8 cellular contexts compared by ENCODE assay signal in the genomic region with DNA sequence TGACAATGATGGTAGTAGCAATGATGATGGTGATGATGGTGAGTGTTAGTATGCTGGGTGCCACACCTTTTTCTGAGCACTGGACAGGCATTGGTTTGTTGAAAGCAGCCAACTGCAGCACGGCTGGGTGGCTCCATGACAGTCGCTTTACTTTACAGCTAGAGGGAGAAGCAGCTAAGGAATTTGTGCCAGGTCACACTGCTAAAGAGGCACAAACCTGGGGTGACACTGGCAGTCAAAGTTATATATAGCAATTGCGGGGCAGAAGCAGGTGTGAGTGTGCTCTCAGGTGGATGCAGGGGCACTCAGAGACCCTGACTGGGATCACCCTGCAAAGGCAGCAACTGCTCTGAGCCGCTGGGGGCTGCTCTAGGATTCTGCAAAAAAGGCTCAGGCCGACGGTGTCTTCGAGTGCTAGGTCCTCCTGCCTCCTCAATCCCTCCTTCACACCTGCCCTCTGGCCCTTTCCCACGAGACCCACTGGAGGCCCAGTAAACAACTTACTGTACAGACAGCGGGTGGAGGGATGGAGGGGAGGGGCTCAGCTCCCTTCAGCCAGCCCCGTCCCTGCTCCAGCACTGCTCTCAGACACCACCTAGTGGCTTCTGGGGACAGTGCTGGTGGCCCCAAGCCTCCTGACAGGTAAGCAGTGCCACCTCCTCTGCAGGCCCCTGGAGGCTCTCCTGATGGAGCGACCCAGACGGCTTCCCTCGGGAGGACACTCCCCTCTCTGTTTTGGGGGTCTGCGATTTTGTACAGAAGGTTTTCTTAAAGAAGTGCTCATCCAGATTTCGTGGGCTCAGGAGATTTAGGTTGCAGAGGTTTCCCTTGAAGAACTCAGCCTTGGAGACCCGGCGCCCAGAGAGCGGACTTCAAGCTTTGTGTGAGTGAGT. TPM values are rescaled to one million over a fixed set of nuclear protein-coding genes. Genes with fewer than 3 reads are reported as not detected.
DNase-seq lines count a peak whose midpoint lies in the region; ATAC-seq, FAIRE-seq and TF ChIP-seq lines count a peak whose summit lies in the region.

No MANE protein-coding gene starts in this region.

- no peaks in the 10 kb centered on the region for H3K27me3 Mint-ChIP-seq in naive B cell
- H3K27me3 Mint-ChIP-seq in stimulated activated memory B cell treated with anti-CD40 and anti-IgM and Interleukin-4, amounts not matched to agents 10 μg/mL and 1 μg/mL and 100 μg/mL, for 72 hours: no peaks in the 10 kb centered on the region

- no peak overlapping the region for H3K14ac ChIP-seq in H1 (ENCODE audit: insufficient read length)

- no peaks in the 10 kb centered on the region for H3K27me3 ChIP-seq in NT2/D1 (ENCODE audit: insufficient read depth, insufficient read length)
- no peaks in the 10 kb centered on the region for H3K27me3 ChIP-seq in H1 (replicated peaks in 1 of 4; ENCODE audit: control insufficient read depth in 3 of 4, extremely low read depth in 1 of 4, insufficient read depth in 3 of 4, low read length in 3 of 4)

- 60% methylated on average over 18 of the region's 18 CpGs; no CpG with 5 or more reads in 1 of the 2 experiments for WGBS in H1 (ENCODE audit: extremely low coverage in 1 of 2, insufficient coverage in 1 of 2, insufficient read length in 1 of 2, insufficient replicate concordance in 2 of 2, low coverage in 1 of 2, low lambda C conversion rate in 2 of 2, missing lambda C conversion rate in 1 of 2), 2 experiments

- H2BK120ac ChIP-seq in H1 (replicated peaks; ENCODE audit: low read depth, low read length): no peak overlapping the region

- H3K9me3 ChIP-seq in NT2/D1 (ENCODE audit: insufficient read depth, low read length) (no peaks in the 10 kb centered on the region), H1 (ENCODE audit: insufficient read depth in 2 of 2, low read depth in 1 of 2, low read length in 1 of 2) (no peaks in the 10 kb centered on the region)

- POLR2A ChIA-PET in H1 (lab: Charles Lee; ENCODE audit: partially characterized antibody): interaction anchor here (0.7 to 10.7 kb wide), 11 partner anchors 8 to 82 kb away, joined by 3 to 213 read pairs (median 5); partner anchors contain the start of gene LAMA5

- no peak for TF ChIP-seq EP300 in H1 (IDR thresholded peaks at IDR 0.05; ENCODE audit: borderline replicate concordance in 1 of 2, low read depth in 2 of 2, low read length in 2 of 2)

- H4K8ac ChIP-seq in H1 (ENCODE audit: extremely low read depth, insufficient read depth, low read length): no peak overlapping the region

- no peak overlapping the region for H4K5ac ChIP-seq in H1 (ENCODE audit: insufficient read length, low read depth, low read length)

- peaks cover 27 to 38% (median 35%) of the 10 kb centered on the region in 3 donors for H3K4me1 Mint-ChIP-seq in naive B cell
- H3K4me1 Mint-ChIP-seq in stimulated activated memory B cell treated with anti-CD40 and anti-IgM and Interleukin-4, amounts not matched to agents 10 μg/mL and 1 μg/mL and 100 μg/mL, for 72 hours: peaks cover 48% of the 10 kb centered on the region

- peaks cover 14% of the 10 kb centered on the region; the same call in 1 of the 2 replicates for H3K23me2 ChIP-seq in H1 (ENCODE audit: low read depth, low read length)

- no peak overlapping the region for H3K18ac ChIP-seq in H1 (ENCODE audit: extremely low read depth, low read length)

- H3K4me2 ChIP-seq in H1 (ENCODE audit: insufficient read depth in 1 of 2, low read depth in 2 of 2, low read length in 2 of 2): no peak overlapping the region

- peak overlapping the region; percentile 25; the same call in 1 of the 2 replicates for H2AK5ac ChIP-seq in H1 (ENCODE audit: low read depth, low read length)

- H3K36me3 ChIP-seq in NT2/D1 (ENCODE audit: insufficient read depth, insufficient read length, low read length): peaks cover 35% of the 10 kb centered on the region
- peaks cover 0 to 5% (median 2%) of the 10 kb centered on the region in 4 experiments; a peak in 3 of 8 replicates for H3K36me3 ChIP-seq in H1 (ENCODE audit: control insufficient read depth in 2 of 4, insufficient read depth in 4 of 4, low read length in 3 of 4)

- peaks cover 6 to 10% of the 10 kb centered on the region in 2 donors for H3K36me3 Mint-ChIP-seq in naive B cell
- peaks cover 18% of the 10 kb centered on the region for H3K36me3 Mint-ChIP-seq in stimulated activated memory B cell treated with anti-CD40 and anti-IgM and Interleukin-4, amounts not matched to agents 10 μg/mL and 1 μg/mL and 100 μg/mL, for 72 hours

- H3K56ac ChIP-seq in H1 (replicated peaks; ENCODE audit: insufficient read length, low read depth, low read length): no peak overlapping the region

- H3K9me3 Mint-ChIP-seq in naive B cell: peaks cover 0 to 6% (median 0%) of the 10 kb centered on the region in 7 donors
- peaks cover 5% of the 10 kb centered on the region for H3K9me3 Mint-ChIP-seq in stimulated activated memory B cell treated with anti-CD40 and anti-IgM and Interleukin-4, amounts not matched to agents 10 μg/mL and 1 μg/mL and 100 μg/mL, for 72 hours

- peak overlapping the region; percentile 38; the same call in 1 of the 2 replicates for H2BK20ac ChIP-seq in H1 (ENCODE audit: low read length)

- no peak overlapping the region for H3K4me3 ChIP-seq in AG10803 (ENCODE audit: low read length)
- no peak overlapping the region for H3K4me3 ChIP-seq in NT2/D1 (ENCODE audit: insufficient read length, low read depth)
- H3K4me3 ChIP-seq in H1 (ENCODE audit: extremely low read depth in 1 of 4, insufficient read depth in 2 of 4, low read depth in 3 of 4, low read length in 4 of 4): no peak overlapping the region

- H3K4me1 ChIP-seq in NT2/D1 (ENCODE audit: insufficient read depth, insufficient read length) (peaks cover 23% of the 10 kb centered on the region), H1 (replicated peaks in 1 of 4; ENCODE audit: control insufficient read depth in 3 of 4, insufficient read depth in 4 of 4, low read length in 3 of 4) (peaks cover 0 to 7% (median 4%) of the 10 kb centered on the region in 4 experiments; a peak in 5 of 7 replicates)

- H3K23ac ChIP-seq in H1 (ENCODE audit: insufficient read length): no peak overlapping the region

- peaks cover 3% of the 10 kb centered on the region for H3K79me1 ChIP-seq in H1 (ENCODE audit: low read depth, low read length)

- H2BK5ac ChIP-seq in H1 (ENCODE audit: low read depth, low read length): peak overlapping the region; percentile 55; the same call in 1 of the 2 replicates

- no peak overlapping the region for H3K4ac ChIP-seq in H1 (replicated peaks; ENCODE audit: insufficient read length, low read depth, low read length)

- ATAC-seq in GM19023 (IDR thresholded peaks at IDR 0.05; ENCODE audit: unreplicated experiment): peak; percentile 68
- ATAC-seq in naive B cell (ENCODE audit: low read depth in 2 of 2): peak; percentile 69 to 70
- ATAC-seq in stimulated activated memory B cell treated with anti-CD40 and anti-IgM and Interleukin-4, amounts not matched to agents 10 μg/mL and 1 μg/mL and 100 μg/mL, for 72 hours: peak; percentile 85

- FAIRE-seq in HTR-8/SVneo (lab: Jason Lieb, UNC) (no peak), H1 (lab: Jason Lieb, UNC) (no peak)

- TF ChIP-seq CTCF in AG10803 (conservative IDR thresholded peaks at IDR 0.05; ENCODE audit: low read length): peak; percentile 78
- TF ChIP-seq CTCF in H1 (IDR thresholded peaks at IDR 0.05; ENCODE audit: control extremely low read depth in 1 of 3, insufficient read depth in 1 of 3, low read depth in 1 of 3, low read length in 3 of 3): peak; percentile 95 to 99 (median 95)

- H2BK15ac ChIP-seq in H1 (ENCODE audit: low read length): no peak overlapping the region

- CTCF ChIA-PET in H1 (lab: Charles Lee; ENCODE audit: partially characterized antibody): interaction anchor here (0.6 to 14.1 kb wide), 35 partner anchors 8 to 545 kb away, joined by 3 to 212 read pairs (median 5); partner anchors contain the start of genes ADRM1 and LAMA5

- peak overlapping the region in 3 of 8 donors; percentile 3 to 84 (median 56) for H3K4me3 Mint-ChIP-seq in naive B cell
- no peak overlapping the region for H3K4me3 Mint-ChIP-seq in stimulated activated memory B cell treated with anti-CD40 and anti-IgM and Interleukin-4, amounts not matched to agents 10 μg/mL and 1 μg/mL and 100 μg/mL, for 72 hours

- no peak overlapping the region for H3K27ac ChIP-seq in H1 (ENCODE audit: low read depth, low read length)

- DNase-seq in AG10803 (ENCODE audit: low read depth) (peak; percentile 58), HTR-8/SVneo (ENCODE audit: insufficient read length, low spot score) (peak; percentile 99), NT2/D1 (ENCODE audit: low read depth, low spot score) (peak; percentile 87), H1 (ENCODE audit: low read depth in 1 of 2, low spot score in 2 of 2) (peak; percentile 72 to 95), naive B cell (peak; percentile 82)
- DNase-seq in activated CD8-positive, alpha-beta memory T cell treated with anti-CD3 and anti-CD28 coated beads for 4 hours (ENCODE audit: low read depth in 2 of 2): peak; percentile 55 to 63

- peaks cover 4 to 25% of the 10 kb centered on the region in 2 experiments; a peak in 3 of 4 replicates for H3K79me2 ChIP-seq in H1 (ENCODE audit: control insufficient read depth in 1 of 2, insufficient read depth in 2 of 2, low read length in 2 of 2)

- peak overlapping the region; percentile 14 to 90 (median 42) for H3K27ac Mint-ChIP-seq in naive B cell
- peak overlapping the region; percentile 0 for H3K27ac Mint-ChIP-seq in stimulated activated memory B cell treated with anti-CD40 and anti-IgM and Interleukin-4, amounts not matched to agents 10 μg/mL and 1 μg/mL and 100 μg/mL, for 72 hours

- no peak overlapping the region for H2AFZ ChIP-seq in H1 (ENCODE audit: low read length)

- H4K91ac ChIP-seq in H1 (replicated peaks; ENCODE audit: insufficient read length, low read length): no peak overlapping the region

- peaks cover 4 to 13% of the 10 kb centered on the region in 2 experiments for H4K20me1 ChIP-seq in H1 (replicated peaks in 1 of 2; ENCODE audit: control insufficient read depth in 1 of 2, insufficient read depth in 2 of 2, low read length in 2 of 2)

- H3K9ac ChIP-seq in NT2/D1 (ENCODE audit: insufficient read length, low read depth): no peak overlapping the region
- no peak overlapping the region for H3K9ac ChIP-seq in H1 (replicated peaks in 1 of 4; ENCODE audit: extremely low read depth in 1 of 4, low read depth in 3 of 4, low read length in 3 of 4)

- TF ChIP-seq POLR2A in H1 (IDR thresholded peaks at IDR 0.05; ENCODE audit: control extremely low read depth in 1 of 2, low read depth in 2 of 2, low read length in 2 of 2): no peak

- TF ChIP-seq RAD21 in H1 (IDR thresholded peaks at IDR 0.05 in 1 of 2, conservative IDR thresholded peaks at IDR 0.05 in 1 of 2; ENCODE audit: low read depth in 2 of 2, low read length in 2 of 2): peak; percentile 85 to 92

- 0 out of 2 replicates have a peak overlapping the region, but pooled peaks have one; percentile 39 for H2BK12ac ChIP-seq in H1 (ENCODE audit: low read depth, low read length)

RNA-seq across cellular contexts. Expression of gene RPS21, which starts 4.4 kb away (rescaled TPM):
- total RNA-seq in H1 (2021; fragmentation: NEBNext Ultra II Directional; extraction: Animal tissue kit (Norgen Biotek cat#: 25700)): 1,787 and 1,829 TPM in 2 replicates
- polyA plus RNA-seq in H1 (2011; rRNA removed) (7,219 and 8,331 TPM in 2 replicates), naive B cell (ENCODE audit: low read depth in 6 of 6) (1,000 to 10,000 TPM; 1,712 to 3,127 (median 2,557) TPM)
- 7,720 TPM for polyA plus RNA-seq in H1 (2011; cell fraction: cytosol; rRNA removed)
- polyA plus RNA-seq in H1 (2011; cell fraction: nucleus; rRNA removed): 4,705 TPM
- polyA plus RNA-seq in H1 (2012, experiment 1 of 2): 4,429 to 5,604 TPM (median 4,871 TPM) in 4 replicates
- polyA plus RNA-seq in H1 (2012, experiment 2 of 2): 4,124 TPM
- 4,907 TPM for polyA plus RNA-seq in H1 (2013, experiment 1 of 2)
- polyA plus RNA-seq in H1 (2013, experiment 2 of 2): 4,204 TPM
- polyA minus RNA-seq in H1 (2011; rRNA and poly(A)+ RNA removed): 654 and 663 TPM in 2 replicates
- polyA minus RNA-seq in H1 (2011; cell fraction: cytosol; rRNA and poly(A)+ RNA removed): 718 TPM
- polyA minus RNA-seq in H1 (2011; cell fraction: nucleus; rRNA and poly(A)+ RNA removed): 1,108 TPM

RNA-seq across cellular contexts. Expression of gene LAMA5, which starts 15.4 kb away (rescaled TPM):
- 210 and 225 TPM in 2 replicates for total RNA-seq in H1 (2021; fragmentation: NEBNext Ultra II Directional; extraction: Animal tissue kit (Norgen Biotek cat#: 25700))
- polyA plus RNA-seq in H1 (2011; rRNA removed) (34.4 and 90.7 TPM in 2 replicates), naive B cell (ENCODE audit: low read depth in 6 of 6) (10 to 100 TPM in 1 of 6 donors, 1 to 10 TPM in 4, under 1 TPM in 1; 0.50 to 11.9 (median 6.1) TPM)
- 57.6 TPM for polyA plus RNA-seq in H1 (2011; cell fraction: cytosol; rRNA removed)
- 648 TPM for polyA plus RNA-seq in H1 (2011; cell fraction: nucleus; rRNA removed)
- 136 to 235 TPM (median 223 TPM) in 4 replicates for polyA plus RNA-seq in H1 (2012, experiment 1 of 2)
- 130 TPM for polyA plus RNA-seq in H1 (2012, experiment 2 of 2)
- polyA plus RNA-seq in H1 (2013, experiment 1 of 2): 107 TPM
- polyA plus RNA-seq in H1 (2013, experiment 2 of 2): 82.4 TPM
- polyA minus RNA-seq in H1 (2011; rRNA and poly(A)+ RNA removed): 24.2 and 31.4 TPM in 2 replicates
- 70.1 TPM for polyA minus RNA-seq in H1 (2011; cell fraction: cytosol; rRNA and poly(A)+ RNA removed)
- polyA minus RNA-seq in H1 (2011; cell fraction: nucleus; rRNA and poly(A)+ RNA removed): 212 TPM

RNA-seq across cellular contexts. Expression of gene CABLES2, which starts 24.5 kb away (rescaled TPM):
- 8.0 TPM in 2 replicates for total RNA-seq in H1 (2021; fragmentation: NEBNext Ultra II Directional; extraction: Animal tissue kit (Norgen Biotek cat#: 25700))
- polyA plus RNA-seq in H1 (2011; rRNA removed) (8.8 and 10.5 TPM in 2 replicates), naive B cell (ENCODE audit: low read depth in 6 of 6) (1 to 10 TPM in 4 of 6 donors, under 1 TPM in 1, not detected in 1; 1.00 to 3.3 (median 1.2) TPM)
- 6.5 TPM for polyA plus RNA-seq in H1 (2011; cell fraction: cytosol; rRNA removed)
- 9.7 TPM for polyA plus RNA-seq in H1 (2011; cell fraction: nucleus; rRNA removed)
- 8.2 to 10.9 TPM (median 9.6 TPM) in 4 replicates for polyA plus RNA-seq in H1 (2012, experiment 1 of 2)
- polyA plus RNA-seq in H1 (2012, experiment 2 of 2): 7.4 TPM
- polyA plus RNA-seq in H1 (2013, experiment 1 of 2): 5.3 TPM
- 5.6 TPM for polyA plus RNA-seq in H1 (2013, experiment 2 of 2)
- 5.2 and 5.7 TPM in 2 replicates for polyA minus RNA-seq in H1 (2011; rRNA and poly(A)+ RNA removed)
- polyA minus RNA-seq in H1 (2011; cell fraction: cytosol; rRNA and poly(A)+ RNA removed): 7.8 TPM
- polyA minus RNA-seq in H1 (2011; cell fraction: nucleus; rRNA and poly(A)+ RNA removed): 4.3 TPM

RNA-seq across cellular contexts. Expression of gene RBBP8NL, which starts 44.8 kb away (rescaled TPM):
- 0.43 and 0.59 TPM in 2 replicates for total RNA-seq in H1 (2021; fragmentation: NEBNext Ultra II Directional; extraction: Animal tissue kit (Norgen Biotek cat#: 25700))
- polyA plus RNA-seq in H1 (2011; rRNA removed) (0.48 and 0.88 TPM in 2 replicates), naive B cell (ENCODE audit: low read depth in 6 of 6) (not detected)
- 0.75 TPM for polyA plus RNA-seq in H1 (2011; cell fraction: cytosol; rRNA removed)
- polyA plus RNA-seq in H1 (2011; cell fraction: nucleus; rRNA removed): 1.4 TPM
- polyA plus RNA-seq in H1 (2012, experiment 1 of 2): 0.55 to 1.1 TPM (median 0.65 TPM) in 4 replicates
- polyA plus RNA-seq in H1 (2012, experiment 2 of 2): 0.46 TPM
- polyA plus RNA-seq in H1 (2013, experiment 1 of 2): 0.71 TPM
- 0.63 TPM for polyA plus RNA-seq in H1 (2013, experiment 2 of 2)
- 0.09 and 0.20 TPM in 2 replicates for polyA minus RNA-seq in H1 (2011; rRNA and poly(A)+ RNA removed)
- polyA minus RNA-seq in H1 (2011; cell fraction: cytosol; rRNA and poly(A)+ RNA removed): 1.4 TPM
- polyA minus RNA-seq in H1 (2011; cell fraction: nucleus; rRNA and poly(A)+ RNA removed): 1.9 TPM
